ENCODE assay signal across 14 cellular contexts in the genomic region with DNA sequence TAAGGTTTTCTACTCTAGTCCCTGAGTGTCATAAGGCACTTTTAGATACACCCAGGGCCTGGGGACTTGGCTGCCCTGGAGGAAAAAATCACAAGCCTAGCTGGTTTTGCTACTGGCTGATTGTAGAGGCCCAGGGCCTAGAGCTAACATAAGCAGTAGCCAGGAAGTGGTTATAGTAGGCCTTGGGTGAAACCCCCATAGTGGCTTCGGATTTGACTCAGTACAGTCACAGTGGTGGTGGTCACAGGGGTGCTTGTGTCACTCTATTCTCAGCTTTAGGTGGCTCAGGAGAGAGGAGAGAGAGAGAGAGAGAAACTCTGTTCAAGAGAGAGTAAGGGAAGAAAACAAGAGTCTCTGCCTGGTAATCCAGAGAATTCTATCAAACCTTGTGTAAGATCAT.
DNase-seq lines count a peak whose midpoint lies in the region; ATAC-seq, FAIRE-seq and TF ChIP-seq lines count a peak whose summit lies in the region.
"Had no signal": no experiment of that assay in that cellular context is flagged by ENCODE, and none has a peak within 500 bp of the region (broad histone marks: within the 10 kb centered on the region; RNA-seq: fewer than 3 reads in every experiment).

No MANE protein-coding gene starts in this region.

- H3K36me3 ChIP-seq in left ventricle myocardium inferior (no peaks in the 10 kb centered on the region), trophoblast cell (ENCODE audit: control insufficient read depth in 1 of 2, insufficient read depth in 2 of 2, low read length in 2 of 2) (no peaks in the 10 kb centered on the region)
- H3K36me3 ChIP-seq: upper lobe of right lung had no signal

- H3K27me3 ChIP-seq in left ventricle myocardium inferior (ENCODE audit: low read depth), result no peaks in the 10 kb centered on the region
- H3K27me3 ChIP-seq in trophoblast cell (ENCODE audit: insufficient read depth, low read length), result no peaks in the 10 kb centered on the region
- H3K27me3 ChIP-seq: upper lobe of right lung had no signal

- no peak overlapping the region for H3K4ac ChIP-seq in trophoblast cell (ENCODE audit: low read depth, low read length)

- H2BK5ac ChIP-seq in trophoblast cell (ENCODE audit: low read depth, low read length, poor library complexity), result no peak overlapping the region

- H4K91ac ChIP-seq in trophoblast cell (ENCODE audit: low read depth, low read length), result no peak overlapping the region

- H3K79me2 ChIP-seq in trophoblast cell (ENCODE audit: control insufficient read depth, insufficient read depth, low read length, poor library complexity), result no peaks in the 10 kb centered on the region

- H3K23ac ChIP-seq in trophoblast cell (ENCODE audit: low read length), result no peak overlapping the region

- H3K4me3 ChIP-seq in left ventricle myocardium inferior (no peak overlapping the region), trophoblast cell (ENCODE audit: low read depth, low read length) (no peak overlapping the region)
- H3K4me3 ChIP-seq: upper lobe of right lung had no signal

- H3K4me1 ChIP-seq in left ventricle myocardium inferior, result no peaks in the 10 kb centered on the region
- no peaks in the 10 kb centered on the region for H3K4me1 ChIP-seq in trophoblast cell (ENCODE audit: control insufficient read depth in 1 of 2, insufficient read depth in 2 of 2, low read length in 2 of 2)
- H3K4me1 ChIP-seq: upper lobe of right lung had no signal

- in situ Hi-C loops in ACHN (cut with HindIII; ENCODE audit: low pct_ligation_motif_present, low pct_unique_long_range_greater_than_20kb, low sequenced_read_pairs), result no loop called here

- no peak overlapping the region for H2BK120ac ChIP-seq in trophoblast cell (ENCODE audit: insufficient read depth, low read length, poor library complexity)

- no CpG with 5 or more reads among the region's 1 CpG for WGBS in trophoblast cell (ENCODE audit: extremely low coverage, insufficient coverage, insufficient read length)

- H3K9ac ChIP-seq in trophoblast cell (ENCODE audit: low read length), result no peak overlapping the region

- no peak overlapping the region for H3K27ac ChIP-seq in left ventricle myocardium inferior (replicated peaks)
- H3K27ac ChIP-seq in trophoblast cell (ENCODE audit: low read depth, low read length), result no peak overlapping the region
- H3K27ac ChIP-seq: C4-2B, upper lobe of right lung had no signal

- ATAC-seq in GM19463 (IDR thresholded peaks at IDR 0.05; ENCODE audit: unreplicated experiment), result peak; percentile 100
- ATAC-seq in HG02840 (IDR thresholded peaks at IDR 0.05; ENCODE audit: low FRiP score, unreplicated experiment), result peak; percentile 94
- ATAC-seq in HG03469 (IDR thresholded peaks at IDR 0.05; ENCODE audit: unreplicated experiment), result peak; percentile 97
- ATAC-seq: naive thymus-derived CD8-positive, alpha-beta T cell; Panc1; upper lobe of right lung had no signal

- intact Hi-C loops in left ventricle myocardium inferior (cut with micrococcal nuclease) (no loop called here), posterior vena cava (cut with DNase I) (no loop called here)

- H4K12ac ChIP-seq in trophoblast cell (ENCODE audit: low read depth, low read length), result no peak overlapping the region

- no peak overlapping the region for H2AFZ ChIP-seq in trophoblast cell (ENCODE audit: insufficient read depth, low read length, poor library complexity)

- H3K79me1 ChIP-seq in trophoblast cell (ENCODE audit: low read length), result no peaks in the 10 kb centered on the region

- no peak for DNase-seq in GM18507 (ENCODE audit: extremely low spot score, insufficient read length, low read depth)
- DNase-seq in ACHN, result no peak
- no peak for DNase-seq in left ventricle myocardium inferior
- no peak for DNase-seq in trophoblast cell
- no peak for DNase-seq in posterior vena cava (ENCODE audit: low spot score)
- DNase-seq: cortex of kidney; naive thymus-derived CD8-positive, alpha-beta T cell; upper lobe of right lung had no signal

- H3K9me3 ChIP-seq in left ventricle myocardium inferior (replicated peaks), result peaks cover 12% of the 10 kb centered on the region
- peaks cover 2% of the 10 kb centered on the region for H3K9me3 ChIP-seq in trophoblast cell (ENCODE audit: insufficient read depth, low read depth, low read length)
- H3K9me3 ChIP-seq: upper lobe of right lung had no signal

- H2AK5ac ChIP-seq in trophoblast cell (ENCODE audit: low read length), result no peak overlapping the region

- H3K4me2 ChIP-seq in trophoblast cell (ENCODE audit: low read length), result no peak overlapping the region

- FAIRE-seq in GM18507 (lab: Jason Lieb, UNC), result peak; percentile 67
- FAIRE-seq: islet of Langerhans had no signal

- no peak for TF ChIP-seq CTCF in left ventricle myocardium inferior (IDR thresholded peaks at IDR 0.05; ENCODE audit: borderline replicate concordance)

- no peak overlapping the region for H3K18ac ChIP-seq in trophoblast cell (ENCODE audit: low read length)

- H2BK12ac ChIP-seq in trophoblast cell (ENCODE audit: low read length), result no peak overlapping the region

- no peak overlapping the region for H3K14ac ChIP-seq in trophoblast cell (ENCODE audit: low read length)

- no peak overlapping the region for H4K8ac ChIP-seq in trophoblast cell (ENCODE audit: low read depth, low read length)
